Comparison of ENCODE assay signal across 1 cellular context in genomic region chr9:87875839-87876545, GRCh38.
TF ChIP-seq lines count a peak whose summit lies in the region.

No MANE protein-coding gene starts in this region.

TF ChIP-seq in H1, 55 proteins besides CTCF, POLR2A, EP300 and RAD21:
- TF ChIP-seq ZNF274 (IDR thresholded peaks at IDR 0.05; ENCODE audit: borderline replicate concordance, extremely low read depth, low read length) (no peak), SIN3A (conservative IDR thresholded peaks at IDR 0.05 in 1 of 2, IDR thresholded peaks at IDR 0.05 in 1 of 2; ENCODE audit: low read depth in 1 of 2, low read length in 2 of 2) (no peak), EGR1 (IDR thresholded peaks at IDR 0.05; ENCODE audit: borderline replicate concordance, low read depth, low read length) (no peak)
